ENCODE assay signal across 2 cellular contexts in genomic region chr12:124792177-124792576, GRCh38.
A peak's percentile ranks its signal among the peaks of the same experiment; 100 is the strongest.
TF ChIP-seq lines count a peak whose summit lies in the region.

No MANE protein-coding gene starts in this region.

TF ChIP-seq in liver, 16 proteins besides CTCF, POLR2A, EP300 and RAD21 (continued from another document):
- TF ChIP-seq REST (IDR thresholded peaks at IDR 0.05) (no peak), HNF4A (conservative IDR thresholded peaks at IDR 0.05) (peak in 1 of 2 donors; percentile 57), YY1 (IDR thresholded peaks at IDR 0.05) (no peak), RXRA (IDR thresholded peaks at IDR 0.05) (peak; percentile 16 to 57), HNF4G (IDR thresholded peaks at IDR 0.05) (no peak), SP1 (IDR thresholded peaks at IDR 0.05) (no peak), GABPA (IDR thresholded peaks at IDR 0.05 in 1 of 2, conservative IDR thresholded peaks at IDR 0.05 in 1 of 2) (no peak), FOXA2 (IDR thresholded peaks at IDR 0.05) (no peak), JUND (IDR thresholded peaks at IDR 0.05) (no peak), TAF1 (conservative IDR thresholded peaks at IDR 0.05) (no peak)
- TF ChIP-seq, protein P1, sequence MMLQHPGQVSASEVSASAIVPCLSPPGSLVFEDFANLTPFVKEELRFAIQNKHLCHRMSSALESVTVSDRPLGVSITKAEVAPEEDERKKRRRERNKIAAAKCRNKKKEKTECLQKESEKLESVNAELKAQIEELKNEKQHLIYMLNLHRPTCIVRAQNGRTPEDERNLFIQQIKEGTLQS (IDR thresholded peaks at IDR 0.05), result no peak
- TF ChIP-seq, protein P2, sequence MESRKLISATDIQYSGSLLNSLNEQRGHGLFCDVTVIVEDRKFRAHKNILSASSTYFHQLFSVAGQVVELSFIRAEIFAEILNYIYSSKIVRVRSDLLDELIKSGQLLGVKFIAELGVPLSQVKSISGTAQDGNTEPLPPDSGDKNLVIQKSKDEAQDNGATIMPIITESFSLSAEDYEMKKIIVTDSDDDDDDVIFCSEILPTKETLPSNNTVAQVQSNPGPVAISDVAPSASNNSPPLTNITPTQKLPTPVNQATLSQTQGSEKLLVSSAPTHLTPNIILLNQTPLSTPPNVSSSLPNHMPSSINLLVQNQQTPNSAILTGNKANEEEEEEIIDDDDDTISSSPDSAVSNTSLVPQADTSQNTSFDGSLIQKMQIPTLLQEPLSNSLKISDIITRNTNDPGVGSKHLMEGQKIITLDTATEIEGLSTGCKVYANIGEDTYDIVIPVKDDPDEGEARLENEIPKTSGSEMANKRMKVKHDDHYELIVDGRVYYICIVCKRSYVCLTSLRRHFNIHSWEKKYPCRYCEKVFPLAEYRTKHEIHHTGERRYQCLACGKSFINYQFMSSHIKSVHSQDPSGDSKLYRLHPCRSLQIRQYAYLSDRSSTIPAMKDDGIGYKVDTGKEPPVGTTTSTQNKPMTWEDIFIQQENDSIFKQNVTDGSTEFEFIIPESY (IDR thresholded peaks at IDR 0.05), result no peak
TF ChIP-seq in liver: peak in this region for 2.

TF ChIP-seq in HepG2, 621 proteins besides CTCF, POLR2A, EP300 and RAD21 (continued from another document):
- TF ChIP-seq ZNF318 (CRISPR knock-in tag; IDR thresholded peaks at IDR 0.05) (no peak), HOMEZ (CRISPR knock-in tag; IDR thresholded peaks at IDR 0.05; ENCODE audit: low read depth) (no peak), MIER2 (CRISPR knock-in tag; IDR thresholded peaks at IDR 0.05) (no peak), ZC3H4 (CRISPR knock-in tag; IDR thresholded peaks at IDR 0.05; ENCODE audit: borderline replicate concordance) (no peak), MXD4 (CRISPR knock-in tag; IDR thresholded peaks at IDR 0.05) (no peak), NPAS2 (CRISPR knock-in tag; IDR thresholded peaks at IDR 0.05; ENCODE audit: borderline replicate concordance) (no peak), MXI1 (IDR thresholded peaks at IDR 0.05; ENCODE audit: borderline replicate concordance, low read depth, low read length) (no peak), GTF3A (CRISPR knock-in tag; conservative IDR thresholded peaks at IDR 0.05) (no peak), ZNF251 (CRISPR knock-in tag; IDR thresholded peaks at IDR 0.05) (no peak)
- TF ChIP-seq, protein P3, sequence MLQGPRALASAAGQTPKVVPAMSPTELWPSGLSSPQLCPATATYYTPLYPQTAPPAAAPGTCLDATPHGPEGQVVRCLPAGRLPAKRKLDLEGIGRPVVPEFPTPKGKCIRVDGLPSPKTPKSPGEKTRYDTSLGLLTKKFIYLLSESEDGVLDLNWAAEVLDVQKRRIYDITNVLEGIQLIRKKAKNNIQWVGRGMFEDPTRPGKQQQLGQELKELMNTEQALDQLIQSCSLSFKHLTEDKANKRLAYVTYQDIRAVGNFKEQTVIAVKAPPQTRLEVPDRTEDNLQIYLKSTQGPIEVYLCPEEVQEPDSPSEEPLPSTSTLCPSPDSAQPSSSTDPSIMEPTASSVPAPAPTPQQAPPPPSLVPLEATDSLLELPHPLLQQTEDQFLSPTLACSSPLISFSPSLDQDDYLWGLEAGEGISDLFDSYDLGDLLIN (CRISPR knock-in tag; IDR thresholded peaks at IDR 0.05; ENCODE audit: borderline replicate concordance), result no peak
